In genomic region chr2:70498054-70498453, GRCh38 we compare ENCODE assay signal across 13 cellular contexts. TPM values are rescaled to one million over a fixed set of nuclear protein-coding genes. Genes with fewer than 3 reads are reported as not detected.
DNase-seq lines count a peak whose midpoint lies in the region; ATAC-seq, FAIRE-seq and TF ChIP-seq lines count a peak whose summit lies in the region.
"Had no signal": no experiment of that assay in that cellular context is flagged by ENCODE, and none has a peak within 500 bp of the region (broad histone marks: within the 10 kb centered on the region; RNA-seq: fewer than 3 reads in every experiment).

No MANE protein-coding gene starts in this region.

- peaks cover 4% of the 10 kb centered on the region for H3K27me3 Mint-ChIP-seq in activated CD4-positive, alpha-beta T cell treated with anti-CD3 and anti-CD28 coated beads for 36 hours

- H3K9me3 ChIP-seq in H1 (ENCODE audit: insufficient read depth in 2 of 2, low read depth in 1 of 2, low read length in 1 of 2), result no peaks in the 10 kb centered on the region
- H3K9me3 ChIP-seq in thyroid gland, result no peaks in the 10 kb centered on the region
- H3K9me3 ChIP-seq: gastroesophageal sphincter had no signal

- TF ChIP-seq RAD21 in H1 (IDR thresholded peaks at IDR 0.05 in 1 of 2, conservative IDR thresholded peaks at IDR 0.05 in 1 of 2; ENCODE audit: low read depth in 2 of 2, low read length in 2 of 2), result peak; percentile 22 to 40; a peak in 3 of 4 replicates

- H3K79me2 ChIP-seq in H1 (ENCODE audit: control insufficient read depth in 1 of 2, insufficient read depth in 2 of 2, low read length in 2 of 2), result no peaks in the 10 kb centered on the region
- H3K79me2 ChIP-seq: parathyroid adenoma had no signal

- H3K9me3 Mint-ChIP-seq in activated CD4-positive, alpha-beta T cell treated with anti-CD3 and anti-CD28 coated beads for 36 hours (ENCODE audit: low read depth), result no peaks in the 10 kb centered on the region
- H3K9me3 Mint-ChIP-seq: activated naive CD8-positive, alpha-beta T cell treated with anti-CD3 and anti-CD28 coated beads for 36 hours; T-helper 2 cell treated with Interferon-gamma antibody and Interleukin-4, amounts not matched to agents 5 μg/mL and 100 μg/mL, for 36 hours had no signal

- no peaks in the 10 kb centered on the region; a peak in 1 of 7 replicates for H3K27me3 ChIP-seq in H1 (replicated peaks in 1 of 4; ENCODE audit: control insufficient read depth in 3 of 4, extremely low read depth in 1 of 4, insufficient read depth in 3 of 4, low read length in 3 of 4)
- H3K27me3 ChIP-seq in thyroid gland, result no peaks in the 10 kb centered on the region

- H3K79me1 ChIP-seq in H1 (ENCODE audit: low read depth, low read length), result no peaks in the 10 kb centered on the region

- no peak overlapping the region for H3K18ac ChIP-seq in H1 (ENCODE audit: extremely low read depth, low read length)

- TF ChIP-seq EP300 in H1 (IDR thresholded peaks at IDR 0.05; ENCODE audit: borderline replicate concordance in 1 of 2, low read depth in 2 of 2, low read length in 2 of 2), result no peak

- no peak overlapping the region for H2BK5ac ChIP-seq in H1 (ENCODE audit: low read depth, low read length)

- peak; percentile 62 for FAIRE-seq in H1 (lab: Jason Lieb, UNC)

- H2BK15ac ChIP-seq in H1 (ENCODE audit: low read length), result no peak overlapping the region

- H2BK20ac ChIP-seq in H1 (ENCODE audit: low read length), result no peak overlapping the region

- peak; percentile 68 for ATAC-seq in activated CD4-positive, alpha-beta T cell treated with anti-CD3 and anti-CD28 coated beads for 36 hours
- no peak for ATAC-seq in HG03108 (IDR thresholded peaks at IDR 0.05; ENCODE audit: unreplicated experiment)
- ATAC-seq: gastroesophageal sphincter had no signal

- H4K20me1 ChIP-seq in H1 (replicated peaks in 1 of 2; ENCODE audit: control insufficient read depth in 1 of 2, insufficient read depth in 2 of 2, low read length in 2 of 2), result no peaks in the 10 kb centered on the region

- no peak overlapping the region for H3K4me2 ChIP-seq in H1 (ENCODE audit: insufficient read depth in 1 of 2, low read depth in 2 of 2, low read length in 2 of 2)

- no peak overlapping the region for H4K8ac ChIP-seq in H1 (ENCODE audit: extremely low read depth, insufficient read depth, low read length)

- POLR2A ChIA-PET in activated CD4-positive, alpha-beta T cell treated with anti-CD3 and anti-CD28 coated beads for 36 hours (lab: Charles Lee), result no interaction called here
- POLR2A ChIA-PET in H1 (lab: Charles Lee; ENCODE audit: partially characterized antibody), result interaction anchor here (1.2 kb wide), 1 partner anchor 54 kb away, joined by 3 read pairs; no protein-coding TSS in a partner anchor

- H3K4me3 ChIP-seq in H1 (ENCODE audit: extremely low read depth in 1 of 4, insufficient read depth in 2 of 4, low read depth in 3 of 4, low read length in 4 of 4) (no peak overlapping the region), thyroid gland (replicated peaks in 1 of 3) (no peak overlapping the region)
- H3K4me3 ChIP-seq: gastroesophageal sphincter had no signal

- no peak overlapping the region for H3K27ac Mint-ChIP-seq in activated CD4-positive, alpha-beta T cell treated with anti-CD3 and anti-CD28 coated beads for 36 hours
- H3K27ac Mint-ChIP-seq: activated naive CD8-positive, alpha-beta T cell treated with anti-CD3 and anti-CD28 coated beads for 36 hours; T-helper 2 cell treated with Interferon-gamma antibody and Interleukin-4, amounts not matched to agents 5 μg/mL and 100 μg/mL, for 36 hours had no signal

- no peak overlapping the region for H2BK120ac ChIP-seq in H1 (replicated peaks; ENCODE audit: low read depth, low read length)

- H3K27ac ChIP-seq in H1 (ENCODE audit: low read depth, low read length) (no peak overlapping the region), thyroid gland (peak overlapping the region; percentile 10 to 75 (median 69))
- H3K27ac ChIP-seq: gastroesophageal sphincter, parathyroid adenoma had no signal

- no peak overlapping the region for H2AFZ ChIP-seq in H1 (ENCODE audit: low read length)
- H2AFZ ChIP-seq: parathyroid adenoma had no signal

- no peak for DNase-seq in activated CD4-positive, alpha-beta T cell treated with anti-CD3 and anti-CD28 coated beads for 36 hours
- DNase-seq in activated CD4-positive, alpha-beta T cell treated with anti-CD3 and anti-CD28 coated beads, Interleukin-2, amount 50 U/mL, for 1 hour, result no peak
- peak; percentile 67 for DNase-seq in NCI-H2171 (lab: John Stamatoyannopoulos, UW)
- no peak for DNase-seq in H1 (ENCODE audit: low read depth in 1 of 2, low spot score in 2 of 2)
- DNase-seq in thyroid gland, result no peak
- no peak for DNase-seq in NCI-H2029 treated with DMSO at 0.1 percent for 48 hours (lab: John Stamatoyannopoulos, UW)
- no peak for DNase-seq in NCI-H446 treated with DMSO at 0.1 percent for 48 hours (lab: John Stamatoyannopoulos, UW)
- DNase-seq: activated naive CD8-positive, alpha-beta T cell treated with anti-CD3 and anti-CD28 coated beads for 36 hours; stimulated activated naive CD4-positive, alpha-beta T cell treated with Interleukin-2 at 50 U/mL for 16 hours had no signal

- H3K23me2 ChIP-seq in H1 (ENCODE audit: low read depth, low read length), result no peaks in the 10 kb centered on the region

- H3K4me1 ChIP-seq in H1 (replicated peaks in 1 of 4; ENCODE audit: control insufficient read depth in 3 of 4, insufficient read depth in 4 of 4, low read length in 3 of 4) (peaks cover 0 to 2% (median 0%) of the 10 kb centered on the region in 4 experiments; a peak in 1 of 7 replicates), thyroid gland (peaks cover 20 to 29% of the 10 kb centered on the region in 2 donors)
- H3K4me1 ChIP-seq: gastroesophageal sphincter had no signal

- TF ChIP-seq POLR2A in H1 (IDR thresholded peaks at IDR 0.05; ENCODE audit: control extremely low read depth in 1 of 2, low read depth in 2 of 2, low read length in 2 of 2), result no peak
- TF ChIP-seq POLR2A in thyroid gland (IDR thresholded peaks at IDR 0.05), result no peak

- H3K36me3 ChIP-seq in H1 (ENCODE audit: control insufficient read depth in 2 of 4, insufficient read depth in 4 of 4, low read length in 3 of 4) (no peaks in the 10 kb centered on the region), thyroid gland (no peaks in the 10 kb centered on the region)
- H3K36me3 ChIP-seq: gastroesophageal sphincter had no signal

- no peaks in the 10 kb centered on the region for H3K36me3 Mint-ChIP-seq in activated CD4-positive, alpha-beta T cell treated with anti-CD3 and anti-CD28 coated beads for 36 hours (ENCODE audit: low read depth)
- H3K36me3 Mint-ChIP-seq: activated naive CD8-positive, alpha-beta T cell treated with anti-CD3 and anti-CD28 coated beads for 36 hours had no signal

- H4K91ac ChIP-seq in H1 (replicated peaks; ENCODE audit: insufficient read length, low read length), result no peak overlapping the region

- H3K56ac ChIP-seq in H1 (replicated peaks; ENCODE audit: insufficient read length, low read depth, low read length), result no peak overlapping the region

- intact Hi-C loops in activated CD4-positive, alpha-beta T cell treated with anti-CD3 and anti-CD28 coated beads for 36 hours (cut with DNase I, micrococcal nuclease), result no loop called here
- intact Hi-C loops in thyroid gland (cut with DNase I), result no loop called here

- no peaks in the 10 kb centered on the region for H3K4me1 Mint-ChIP-seq in activated CD4-positive, alpha-beta T cell treated with anti-CD3 and anti-CD28 coated beads for 36 hours
- H3K4me1 Mint-ChIP-seq: activated naive CD8-positive, alpha-beta T cell treated with anti-CD3 and anti-CD28 coated beads for 36 hours had no signal

- no peak overlapping the region for H2BK12ac ChIP-seq in H1 (ENCODE audit: low read depth, low read length)

- no peak overlapping the region for H2AK5ac ChIP-seq in H1 (ENCODE audit: low read depth, low read length)

- H3K9ac ChIP-seq in H1 (replicated peaks in 1 of 4; ENCODE audit: extremely low read depth in 1 of 4, low read depth in 3 of 4, low read length in 3 of 4), result no peak overlapping the region
- H3K9ac ChIP-seq: parathyroid adenoma had no signal

- H3K14ac ChIP-seq in H1 (ENCODE audit: insufficient read length), result no peak overlapping the region

- H3K4ac ChIP-seq in H1 (replicated peaks; ENCODE audit: insufficient read length, low read depth, low read length), result no peak overlapping the region

- no peak overlapping the region for H3K4me3 Mint-ChIP-seq in activated CD4-positive, alpha-beta T cell treated with anti-CD3 and anti-CD28 coated beads for 36 hours
- H3K4me3 Mint-ChIP-seq: activated naive CD8-positive, alpha-beta T cell treated with anti-CD3 and anti-CD28 coated beads for 36 hours; T-helper 2 cell treated with Interferon-gamma antibody and Interleukin-4, amounts not matched to agents 5 μg/mL and 100 μg/mL, for 36 hours had no signal

- peak in 2 of 3 experiments; percentile 49 to 55; a peak in 3 of 4 replicates for TF ChIP-seq CTCF in H1 (IDR thresholded peaks at IDR 0.05; ENCODE audit: control extremely low read depth in 1 of 3, insufficient read depth in 1 of 3, low read depth in 1 of 3, low read length in 3 of 3)
- TF ChIP-seq CTCF in thyroid gland (IDR thresholded peaks at IDR 0.05), result peak in 4 of 6 experiments; percentile 35 to 57 (median 41)

- H3K23ac ChIP-seq in H1 (ENCODE audit: insufficient read length), result no peak overlapping the region

- no peak overlapping the region for H4K5ac ChIP-seq in H1 (ENCODE audit: insufficient read length, low read depth, low read length)

- CTCF ChIA-PET in activated CD4-positive, alpha-beta T cell treated with anti-CD3 and anti-CD28 coated beads for 36 hours (lab: Charles Lee), result interaction anchor here (0.8 to 1.9 kb wide), 7 partner anchors 11 to 194 kb away, joined by 3 to 7 read pairs (median 3); no protein-coding TSS in a partner anchor
- CTCF ChIA-PET in H1 (lab: Charles Lee; ENCODE audit: partially characterized antibody), result interaction anchor here (0.6 to 3.0 kb wide), 32 partner anchors 9 to 272 kb away, joined by 3 to 15 read pairs (median 4); partner anchors contain the start of gene TGFA

TF ChIP-seq in H1, 55 proteins besides CTCF, POLR2A, EP300 and RAD21 (continues in another document):
- no peak for TF ChIP-seq CBX5 (IDR thresholded peaks at IDR 0.05; ENCODE audit: low read depth, low read length)
- no peak for TF ChIP-seq SP1 (IDR thresholded peaks at IDR 0.05; ENCODE audit: low read depth, low read length)
- TF ChIP-seq YY1 (IDR thresholded peaks at IDR 0.05; ENCODE audit: low read depth, low read length), result no peak
- TF ChIP-seq BCL11A (IDR thresholded peaks at IDR 0.05; ENCODE audit: low read depth in 2 of 2, low read length in 2 of 2), result no peak

RNA-seq across cellular contexts. Expression of gene TGFA, which starts 55.6 kb away (rescaled TPM):
- under 1 TPM; 0.07 to 0.18 TPM for total RNA-seq in activated CD4-positive, alpha-beta T cell treated with anti-CD3 and anti-CD28 coated beads for 36 hours
- 2.8 and 3.7 TPM in 2 replicates for total RNA-seq in H1 (2021; fragmentation: NEBNext Ultra II Directional; extraction: Animal tissue kit (Norgen Biotek cat#: 25700))
- 1.8 and 2.1 TPM in 2 replicates for polyA plus RNA-seq in H1 (2011; rRNA removed)
- polyA plus RNA-seq in H1 (2011; cell fraction: cytosol; rRNA removed), result 1.8 TPM
- 2.7 TPM for polyA plus RNA-seq in H1 (2011; cell fraction: nucleus; rRNA removed)
- 1.4 to 2.2 TPM (median 1.7 TPM) in 4 replicates for polyA plus RNA-seq in H1 (2012, experiment 1 of 2)
- 0.81 TPM for polyA plus RNA-seq in H1 (2012, experiment 2 of 2)
- 2.1 TPM for polyA plus RNA-seq in H1 (2013, experiment 1 of 2)
- 3.0 TPM for polyA plus RNA-seq in H1 (2013, experiment 2 of 2)
- 2.2 and 2.7 TPM in 2 replicates for polyA minus RNA-seq in H1 (2011; rRNA and poly(A)+ RNA removed)
- polyA minus RNA-seq in H1 (2011; cell fraction: cytosol; rRNA and poly(A)+ RNA removed), result 1.8 TPM
- 3.5 TPM for polyA minus RNA-seq in H1 (2011; cell fraction: nucleus; rRNA and poly(A)+ RNA removed)
- total RNA-seq in thyroid gland, result 10 to 100 TPM; 12.9 to 23.0 (median 18.6) TPM
